Comparison of ENCODE assay signal across 15 cellular contexts in the genomic region with DNA sequence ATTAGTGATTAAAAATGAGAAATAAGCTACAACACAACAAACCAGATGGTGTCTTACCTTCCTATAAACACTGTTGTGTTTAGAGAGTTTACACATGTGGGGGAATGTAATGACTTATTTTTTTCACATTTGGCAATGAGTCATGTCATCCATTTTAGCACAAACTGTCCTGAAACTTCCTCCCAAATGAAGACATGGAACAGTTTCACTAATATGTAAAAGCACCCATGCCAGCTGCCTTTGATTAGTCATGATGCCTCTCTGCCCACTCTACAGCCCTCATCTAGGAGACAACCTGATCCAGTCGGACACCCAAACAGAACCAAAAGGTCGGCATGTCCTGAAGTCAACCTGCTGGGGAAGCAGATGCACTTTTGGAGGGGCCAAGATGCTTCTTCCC.
"Had no signal": no experiment of that assay in that cellular context is flagged by ENCODE, and none has a peak within 500 bp of the region (broad histone marks: within the 10 kb centered on the region; RNA-seq: fewer than 3 reads in every experiment).

No MANE protein-coding gene starts in this region.

- H3K4me1 Mint-ChIP-seq: activated B cell treated with CpG ODN at 0.5 μM for 24 hours; activated CD4-positive, alpha-beta T cell treated with anti-CD3 and anti-CD28 coated beads, Interleukin-2, amount 10 ng/mL, durations not matched to agents 7 days and 5 days; memory B cell; stimulated activated naive CD8-positive, alpha-beta T cell treated with anti-CD3 and anti-CD28 coated beads, Interleukin-15, amount 100 ng/mL, for 72 hours; T-helper 17 cell had no signal

- H3K4me1 ChIP-seq: left lung had no signal

- H3K27ac ChIP-seq: epithelial cell of prostate, left lung, thoracic aorta had no signal

- H3K27ac Mint-ChIP-seq: activated B cell treated with CpG ODN at 0.5 μM for 24 hours; activated CD4-positive, alpha-beta T cell treated with anti-CD3 and anti-CD28 coated beads, Interleukin-2, amount 10 ng/mL, durations not matched to agents 7 days and 5 days; effector memory CD8-positive, alpha-beta T cell; memory B cell; stimulated activated naive CD8-positive, alpha-beta T cell treated with anti-CD3 and anti-CD28 coated beads, Interleukin-15, amount 100 ng/mL, for 72 hours; T-helper 17 cell had no signal

- H3K36me3 Mint-ChIP-seq: memory B cell had no signal

- H3K4me3 Mint-ChIP-seq: activated B cell treated with CpG ODN at 0.5 μM for 24 hours; activated CD4-positive, alpha-beta T cell treated with anti-CD3 and anti-CD28 coated beads, Interleukin-2, amount 10 ng/mL, durations not matched to agents 7 days and 5 days; effector memory CD8-positive, alpha-beta T cell; memory B cell; nephron progenitor cell; stimulated activated naive CD8-positive, alpha-beta T cell treated with anti-CD3 and anti-CD28 coated beads, Interleukin-15, amount 100 ng/mL, for 72 hours; T-helper 17 cell had no signal

- H3K36me3 ChIP-seq: left lung, thoracic aorta had no signal

- H3K4me3 ChIP-seq: left lung, thoracic aorta had no signal

- H3K27me3 ChIP-seq: left lung had no signal

- H3K9me3 ChIP-seq: thoracic aorta had no signal

- ATAC-seq: effector memory CD8-positive, alpha-beta T cell; left lung; stimulated activated naive CD8-positive, alpha-beta T cell treated with anti-CD3 and anti-CD28 coated beads, Interleukin-15, amount 100 ng/mL, for 72 hours; T-helper 17 cell had no signal

- H3K27me3 Mint-ChIP-seq: activated B cell treated with CpG ODN at 0.5 μM for 24 hours; activated CD4-positive, alpha-beta T cell treated with anti-CD3 and anti-CD28 coated beads, Interleukin-2, amount 10 ng/mL, durations not matched to agents 7 days and 5 days; effector memory CD8-positive, alpha-beta T cell; memory B cell; stimulated activated naive CD8-positive, alpha-beta T cell treated with anti-CD3 and anti-CD28 coated beads, Interleukin-15, amount 100 ng/mL, for 72 hours; T-helper 17 cell had no signal

- DNase-seq: activated B cell treated with CpG ODN at 0.5 μM for 24 hours; activated CD4-positive, alpha-beta T cell treated with anti-CD3 and anti-CD28 coated beads, Interleukin-2, amount 10 ng/mL, durations not matched to agents 7 days and 5 days; activated CD8-positive, alpha-beta memory T cell treated with anti-CD3 and anti-CD28 coated beads for 24 hours; activated naive CD4-positive, alpha-beta T cell treated with Interleukin-2 at 50 U/mL for 16 hours; central memory CD4-positive, alpha-beta T cell; effector memory CD8-positive, alpha-beta T cell; left lung; nephron progenitor cell; stimulated activated CD4-positive, alpha-beta T cell treated with anti-CD3 and anti-CD28 coated beads, Interleukin-15, amount 100 ng/mL, for 24 hours; stimulated activated CD4-positive, alpha-beta T cell treated with anti-CD3 and anti-CD28 coated beads, Interleukin-4, amount 100 ng/mL, for 4 hours; stimulated activated naive CD8-positive, alpha-beta T cell treated with anti-CD3 and anti-CD28 coated beads, Interleukin-15, amount 100 ng/mL, for 72 hours; T-helper 17 cell had no signal
